Comparison of ENCODE assay signal across 26 cellular contexts in the genomic region with DNA sequence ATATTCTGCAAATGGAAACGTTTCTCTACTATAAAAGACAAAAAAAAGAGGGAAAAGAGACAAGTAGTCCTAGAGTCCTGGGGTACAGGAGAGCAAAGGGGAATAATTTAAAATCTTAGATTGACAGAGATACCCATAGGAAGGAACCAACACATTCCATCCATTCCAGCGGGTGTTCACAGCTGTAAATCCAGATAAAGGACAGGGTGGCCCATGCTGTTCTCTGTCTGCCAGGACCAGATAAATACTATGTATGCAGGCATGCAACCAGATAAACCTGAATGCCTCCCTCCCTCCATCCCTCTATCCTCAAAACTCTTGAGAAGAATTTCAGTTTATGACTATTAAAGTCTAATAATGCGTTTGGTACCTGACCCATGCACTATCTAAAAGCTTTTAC.
DNase-seq lines count a peak whose midpoint lies in the region; TF ChIP-seq lines count a peak whose summit lies in the region.
"Had no signal": no experiment of that assay in that cellular context is flagged by ENCODE, and none has a peak within 500 bp of the region (broad histone marks: within the 10 kb centered on the region; RNA-seq: fewer than 3 reads in every experiment).

No MANE protein-coding gene starts in this region.

- no peaks in the 10 kb centered on the region for H4K20me1 ChIP-seq in mammary epithelial cell (ENCODE audit: insufficient read depth, low read length)

- POLR2A ChIA-PET in activated CD4-positive, alpha-beta memory T cell treated with anti-CD3 and anti-CD28 coated beads for 36 hours (lab: Charles Lee) = no interaction called here

- H3K9ac ChIP-seq in HUES64 (ENCODE audit: low read depth, low read length) (no peak overlapping the region), mammary epithelial cell (ENCODE audit: insufficient read depth, low read length) (no peak overlapping the region), mesenchymal stem cell (ENCODE audit: low read length) (no peak overlapping the region)
- H3K9ac ChIP-seq: KMS-11 had no signal

- CTCF ChIA-PET in mammary epithelial cell (lab: Charles Lee; ENCODE audit: low non-redundant PET) = no interaction called here
- CTCF ChIA-PET in activated CD4-positive, alpha-beta memory T cell treated with anti-CD3 and anti-CD28 coated beads for 36 hours (lab: Charles Lee) = no interaction called here

- no peak overlapping the region for H2BK15ac ChIP-seq in mesenchymal stem cell (ENCODE audit: low read depth, poor library complexity, severe bottlenecking)

- no peaks in the 10 kb centered on the region for H3K36me3 Mint-ChIP-seq in activated CD4-positive, alpha-beta memory T cell treated with anti-CD3 and anti-CD28 coated beads for 36 hours
- H3K36me3 Mint-ChIP-seq: activated naive CD8-positive, alpha-beta T cell; stimulated activated naive B cell treated with anti-CD40 and anti-IgM and Interleukin-4, amounts not matched to agents 10 μg/mL and 1 μg/mL and 100 μg/mL, for 72 hours had no signal

- DNase-seq in mammary epithelial cell (no peak), mesenchymal stem cell (no peak), tibial artery (no peak), GM19238 (ENCODE audit: insufficient read length, low spot score) (no peak), superior temporal gyrus (ENCODE audit: extremely low spot score) (no peak)
- DNase-seq in activated CD4-positive, alpha-beta memory T cell treated with anti-CD3 and anti-CD28 coated beads for 36 hours = no peak
- DNase-seq: activated CD8-positive, alpha-beta T cell treated with anti-CD3 and anti-CD28 coated beads for 36 hours; activated T-cell treated with anti-CD3 and anti-CD28 coated beads, Interleukin-2, amount 50 U/mL, for 4 hours; body of pancreas; cortex of kidney; gastrocnemius medialis; immature natural killer cell; NCI-H1048; NCI-H2029 treated with DMSO at 0.1 percent for 48 hours; NCI-H524 treated with DMSO at 0.1 percent for 48 hours; retina; Right ventricle myocardium superior; stimulated activated naive B cell treated with anti-CD40 and anti-IgM and Interleukin-4, amounts not matched to agents 10 μg/mL and 1 μg/mL and 100 μg/mL, for 72 hours; T-helper 1 cell had no signal

- H3K14ac ChIP-seq in mesenchymal stem cell (ENCODE audit: low read length in 2 of 2) = no peak overlapping the region

- intact Hi-C loops in mammary epithelial cell (cut with micrococcal nuclease) = loop anchor here (1.0 kb wide), 1 partner anchor 14 kb away; no protein-coding TSS in a partner anchor
- intact Hi-C loops in tibial artery (cut with DNase I; ENCODE audit: low total_unique reads) = no loop called here
- intact Hi-C loops in activated CD4-positive, alpha-beta memory T cell treated with anti-CD3 and anti-CD28 coated beads for 36 hours (cut with micrococcal nuclease) = no loop called here

- H2BK120ac ChIP-seq in mesenchymal stem cell (ENCODE audit: low read depth, low read length) = no peak overlapping the region

- H3K27me3 Mint-ChIP-seq in activated CD4-positive, alpha-beta memory T cell treated with anti-CD3 and anti-CD28 coated beads for 36 hours = peaks cover 4% of the 10 kb centered on the region
- H3K27me3 Mint-ChIP-seq: activated CD8-positive, alpha-beta T cell treated with anti-CD3 and anti-CD28 coated beads for 36 hours; activated naive CD8-positive, alpha-beta T cell had no signal

- H3K4me3 ChIP-seq in HUES64 (ENCODE audit: low read length) (no peak overlapping the region), mammary epithelial cell (replicated peaks in 1 of 3; ENCODE audit: insufficient read depth in 1 of 3, low read depth in 2 of 3, low read length in 3 of 3) (no peak overlapping the region), mesenchymal stem cell (ENCODE audit: insufficient read depth in 1 of 2, low read depth in 1 of 2, low read length in 2 of 2) (no peak overlapping the region), tibial artery (no peak overlapping the region)
- H3K4me3 ChIP-seq: body of pancreas, gastrocnemius medialis, HAP-1, lung had no signal

- peak overlapping the region; percentile 23 for H2AK5ac ChIP-seq in mesenchymal stem cell (ENCODE audit: low read length, severe bottlenecking)

- H3K27me3 ChIP-seq in HUES64 (ENCODE audit: insufficient read depth, low read length) (no peaks in the 10 kb centered on the region), mammary epithelial cell (ENCODE audit: insufficient read depth, low read length) (no peaks in the 10 kb centered on the region), mesenchymal stem cell (ENCODE audit: control insufficient read depth in 1 of 2, insufficient read depth in 1 of 2, low read length in 2 of 2) (no peaks in the 10 kb centered on the region), tibial artery (no peaks in the 10 kb centered on the region)
- H3K27me3 ChIP-seq: body of pancreas, gastrocnemius medialis had no signal

- H3K79me2 ChIP-seq in mammary epithelial cell (ENCODE audit: insufficient read depth, low read length) = peaks cover 95% of the 10 kb centered on the region

- no peak overlapping the region for H3K4ac ChIP-seq in mesenchymal stem cell (ENCODE audit: low read depth in 1 of 2, low read length in 2 of 2)

- in situ Hi-C loops in mammary epithelial cell (cut with MboI; ENCODE audit: low sequenced_read_pairs in 2 of 2) = no loop called here

- H3K9me3 ChIP-seq in HUES64 (ENCODE audit: insufficient read depth, low read depth, low read length) (no peaks in the 10 kb centered on the region), mammary epithelial cell (replicated peaks; ENCODE audit: insufficient read depth, low read length) (no peaks in the 10 kb centered on the region), mesenchymal stem cell (ENCODE audit: control insufficient read depth, low read length) (no peaks in the 10 kb centered on the region), tibial artery (no peaks in the 10 kb centered on the region)
- H3K9me3 ChIP-seq: body of pancreas, gastrocnemius medialis, HAP-1 had no signal

- H3K4me2 ChIP-seq in mammary epithelial cell (ENCODE audit: insufficient read depth, low read depth, low read length) (peak overlapping the region; percentile 57), mesenchymal stem cell (ENCODE audit: low read length, poor library complexity, severe bottlenecking) (no peak overlapping the region)
- H3K4me2 ChIP-seq: KMS-11 had no signal

- no peak for TF ChIP-seq CTCF in mammary epithelial cell (conservative IDR thresholded peaks at IDR 0.05 in 1 of 2, IDR thresholded peaks at IDR 0.05 in 1 of 2; ENCODE audit: extremely low read depth in 1 of 2, insufficient read depth in 1 of 2, low read depth in 1 of 2, low read length in 2 of 2)
- no peak for TF ChIP-seq CTCF in tibial artery (IDR thresholded peaks at IDR 0.05)

- H3K27ac Mint-ChIP-seq in activated CD4-positive, alpha-beta memory T cell treated with anti-CD3 and anti-CD28 coated beads for 36 hours = no peak overlapping the region
- H3K27ac Mint-ChIP-seq: activated CD8-positive, alpha-beta T cell treated with anti-CD3 and anti-CD28 coated beads for 36 hours; activated naive CD8-positive, alpha-beta T cell; immature natural killer cell; stimulated activated naive B cell treated with anti-CD40 and anti-IgM and Interleukin-4, amounts not matched to agents 10 μg/mL and 1 μg/mL and 100 μg/mL, for 72 hours had no signal

- dilution Hi-C loops in mammary epithelial cell (cut with HindIII; ENCODE audit: low sequenced_read_pairs) = loop anchor here (5.0 kb wide), 3 partner anchors 58 to 163 kb away; no protein-coding TSS in a partner anchor

- H3K23ac ChIP-seq in mesenchymal stem cell (ENCODE audit: low read length in 2 of 2) = no peak overlapping the region

- no peak overlapping the region for H2BK12ac ChIP-seq in mesenchymal stem cell (ENCODE audit: low read length in 2 of 2)

- H2AFZ ChIP-seq in mammary epithelial cell (ENCODE audit: low read depth, low read length) (no peak overlapping the region), mesenchymal stem cell (ENCODE audit: low read depth, low read length) (no peak overlapping the region)

- H4K8ac ChIP-seq in mesenchymal stem cell (ENCODE audit: low read length) = peak overlapping the region; percentile 12

- no peak overlapping the region for H4K91ac ChIP-seq in mesenchymal stem cell (ENCODE audit: low read length)

- no peak overlapping the region for H2BK5ac ChIP-seq in mesenchymal stem cell (ENCODE audit: low read depth, low read length, poor library complexity, severe bottlenecking)

- peaks cover 51% of the 10 kb centered on the region for H3K4me1 ChIP-seq in HUES64 (ENCODE audit: insufficient read depth, low read length)
- peaks cover 86% of the 10 kb centered on the region for H3K4me1 ChIP-seq in mammary epithelial cell (ENCODE audit: insufficient read depth, low read length)
- peaks cover 21% of the 10 kb centered on the region for H3K4me1 ChIP-seq in mesenchymal stem cell (ENCODE audit: control insufficient read depth, insufficient read depth, low read depth, low read length)
- peaks cover 0 to 82% (median 40%) of the 10 kb centered on the region in 4 donors for H3K4me1 ChIP-seq in tibial artery
- H3K4me1 ChIP-seq: body of pancreas, HAP-1 had no signal

- H3K27ac ChIP-seq in HUES64 (ENCODE audit: low read depth, low read length) (0 out of 2 replicates have a peak overlapping the region, but pooled peaks have one; percentile 16), mammary epithelial cell (ENCODE audit: insufficient read depth, low read depth, low read length) (peak overlapping the region; percentile 92), mesenchymal stem cell (ENCODE audit: low read length, poor library complexity, severe bottlenecking) (peak overlapping the region; percentile 75), tibial artery (peak overlapping the region; percentile 70 to 81)
- H3K27ac ChIP-seq: body of pancreas, HL-60, KMS-11 had no signal

- H3K4me3 Mint-ChIP-seq in activated CD4-positive, alpha-beta memory T cell treated with anti-CD3 and anti-CD28 coated beads for 36 hours = no peak overlapping the region
- H3K4me3 Mint-ChIP-seq: activated CD8-positive, alpha-beta T cell treated with anti-CD3 and anti-CD28 coated beads for 36 hours; activated naive CD8-positive, alpha-beta T cell; activated T-cell treated with anti-CD3 and anti-CD28 coated beads, Interleukin-2, amount 50 U/mL, for 4 hours; immature natural killer cell; neural crest cell; stimulated activated naive B cell treated with anti-CD40 and anti-IgM and Interleukin-4, amounts not matched to agents 10 μg/mL and 1 μg/mL and 100 μg/mL, for 72 hours had no signal

- H3K9me3 Mint-ChIP-seq in activated CD4-positive, alpha-beta memory T cell treated with anti-CD3 and anti-CD28 coated beads for 36 hours = peaks cover 3% of the 10 kb centered on the region
- H3K9me3 Mint-ChIP-seq: activated T-cell treated with anti-CD3 and anti-CD28 coated beads, Interleukin-2, amount 50 U/mL, for 4 hours; neural crest cell had no signal

- H3K18ac ChIP-seq in mesenchymal stem cell (ENCODE audit: low read depth in 1 of 2, low read length in 2 of 2) = peak overlapping the region in 1 of 2 experiments; percentile 41

- BruUV-seq in mammary epithelial cell (replicated peaks; lab: Mats Ljungman, UMichigan) = no TSS peak

- H3K36me3 ChIP-seq in HUES64 (ENCODE audit: insufficient read depth, low read length) = no peaks in the 10 kb centered on the region
- no peaks in the 10 kb centered on the region for H3K36me3 ChIP-seq in mammary epithelial cell (ENCODE audit: insufficient read depth, low read length)
- H3K36me3 ChIP-seq in mesenchymal stem cell (ENCODE audit: control insufficient read depth in 1 of 2, insufficient read depth in 2 of 2, low read depth in 1 of 2, low read length in 2 of 2) = peaks cover 0 to 5% of the 10 kb centered on the region in 2 experiments
- no peaks in the 10 kb centered on the region for H3K36me3 ChIP-seq in tibial artery
- H3K36me3 ChIP-seq: gastrocnemius medialis, HAP-1 had no signal

- no peaks in the 10 kb centered on the region for H3K79me1 ChIP-seq in mesenchymal stem cell (replicated peaks; ENCODE audit: low read length, poor library complexity, severe bottlenecking)

- H3K4me1 Mint-ChIP-seq in activated CD4-positive, alpha-beta memory T cell treated with anti-CD3 and anti-CD28 coated beads for 36 hours (ENCODE audit: low read depth) = peaks cover 8% of the 10 kb centered on the region
- H3K4me1 Mint-ChIP-seq: stimulated activated naive B cell treated with anti-CD40 and anti-IgM and Interleukin-4, amounts not matched to agents 10 μg/mL and 1 μg/mL and 100 μg/mL, for 72 hours had no signal

- 58% methylated on average over 2 of the region's 3 CpGs for WGBS in HUES64
- WGBS in mammary epithelial cell (ENCODE audit: low coverage, missing lambda C conversion rate) = 40% methylated on average over 3 of the region's 3 CpGs
- 10% methylated on average over 2 of the region's 3 CpGs for WGBS in mesenchymal stem cell

Comparison
In these comparisons a context has a peak if more than half of its experiments do, and no peak if none do; other contexts are left out.
1. H3K27ac ChIP-seq: peak in every context shown above with its lines; median percentile 92 in mammary epithelial cell; 76 in tibial artery; 75 in mesenchymal stem cell; 16 in HUES64.